Comparison of ENCODE assay signal across 19 cellular contexts in the genomic region with DNA sequence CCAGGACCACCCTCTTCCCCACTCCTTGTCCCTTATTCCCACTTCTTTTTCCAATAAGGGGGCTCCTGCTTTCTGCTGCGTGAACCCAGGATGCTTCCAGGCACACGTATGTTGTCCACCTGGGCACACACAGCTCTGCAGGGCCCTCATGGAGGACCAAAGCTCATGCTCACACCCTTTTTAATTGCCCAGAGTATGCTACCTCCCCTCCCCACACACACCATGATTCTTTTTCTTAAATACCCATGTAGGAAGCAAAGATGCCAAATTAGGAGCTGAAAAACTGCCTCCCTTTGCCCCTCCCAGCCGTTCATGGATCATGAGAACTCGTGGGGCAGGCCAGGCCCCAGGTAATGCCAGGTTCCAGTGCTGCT. TPM values are rescaled to one million over a fixed set of nuclear protein-coding genes. Genes with fewer than 3 reads are reported as not detected.
A peak's percentile ranks its signal among the peaks of the same experiment; 100 is the strongest.
DNase-seq lines count a peak whose midpoint lies in the region; ATAC-seq and TF ChIP-seq lines count a peak whose summit lies in the region.
"Had no signal": no experiment of that assay in that cellular context is flagged by ENCODE, and none has a peak within 500 bp of the region (broad histone marks: within the 10 kb centered on the region; RNA-seq: fewer than 3 reads in every experiment).

No MANE protein-coding gene starts in this region.

- no peaks in the 10 kb centered on the region for H3K9me2 ChIP-seq in SU-DHL-6 (replicated peaks; ENCODE audit: insufficient read depth, low read length)
- H3K9me2 ChIP-seq: SK-N-SH had no signal

- CTCF ChIA-PET in activated naive CD4-positive, alpha-beta T cell treated with anti-CD3 and anti-CD28 coated beads, Interleukin-2, amount 10 ng/mL, durations not matched to agents 7 days and 5 days (lab: Charles Lee): interaction anchor here (1.0 to 1.9 kb wide), 2 partner anchors 14 to 83 kb away, joined by 3 to 7 read pairs; no protein-coding TSS in a partner anchor

- H4K20me1 ChIP-seq in H9 (ENCODE audit: control insufficient read depth, insufficient read depth, insufficient read length) (no peaks in the 10 kb centered on the region), SU-DHL-6 (ENCODE audit: low read depth, low read length) (peaks cover 19% of the 10 kb centered on the region), neural progenitor cell (ENCODE audit: low read depth) (peaks cover 88% of the 10 kb centered on the region)

- H2BK5ac ChIP-seq in H9 (ENCODE audit: insufficient read length, low read length): no peak overlapping the region

- no peak overlapping the region for H2BK15ac ChIP-seq in H9 (ENCODE audit: low read depth, low read length)

- no peak overlapping the region for H4K91ac ChIP-seq in H9 (ENCODE audit: insufficient read length, low read depth, low read length)

- H3K27ac Mint-ChIP-seq in H9 (peak overlapping the region in 1 of 3 experiments; percentile 68; a peak in 1 of 7 replicates), neural progenitor cell (no peak overlapping the region)
- no peak overlapping the region for H3K27ac Mint-ChIP-seq in activated naive CD4-positive, alpha-beta T cell treated with anti-CD3 and anti-CD28 coated beads, Interleukin-2, amount 10 ng/mL, durations not matched to agents 7 days and 5 days

- H3K23ac ChIP-seq in H9 (ENCODE audit: insufficient read length, low read depth, low read length): no peak overlapping the region

- H3K4me1 Mint-ChIP-seq in H9: peaks cover 60 to 61% of the 10 kb centered on the region in 2 experiments
- H3K4me1 Mint-ChIP-seq in neural progenitor cell: peaks cover 78% of the 10 kb centered on the region
- H3K4me1 Mint-ChIP-seq in activated naive CD4-positive, alpha-beta T cell treated with anti-CD3 and anti-CD28 coated beads, Interleukin-2, amount 10 ng/mL, durations not matched to agents 7 days and 5 days: peaks cover 4% of the 10 kb centered on the region

- no peak for TF ChIP-seq CTCF in H9 (conservative IDR thresholded peaks at IDR 0.05)
- TF ChIP-seq CTCF in SU-DHL-6 (IDR thresholded peaks at IDR 0.05; ENCODE audit: insufficient read depth, low read length, poor library complexity, severe bottlenecking): no peak
- TF ChIP-seq CTCF in neural progenitor cell (IDR thresholded peaks at IDR 0.05): no peak
- TF ChIP-seq CTCF in thyroid gland (IDR thresholded peaks at IDR 0.05): no peak

- no peak overlapping the region for H4K5ac ChIP-seq in H9 (ENCODE audit: insufficient read length, low read depth, low read length)

- H2AK5ac ChIP-seq in H9 (ENCODE audit: insufficient read length, low read length): no peak overlapping the region

- H3K9me3 ChIP-seq in H9 (ENCODE audit: control insufficient read depth, low read depth, low read length): no peaks in the 10 kb centered on the region
- H3K9me3 ChIP-seq in SU-DHL-6 (ENCODE audit: insufficient read depth, low read length): no peaks in the 10 kb centered on the region
- H3K9me3 ChIP-seq in iPS-18a (ENCODE audit: control insufficient read depth, low read depth, low read length): no peaks in the 10 kb centered on the region
- no peaks in the 10 kb centered on the region for H3K9me3 ChIP-seq in neural progenitor cell (ENCODE audit: low read depth)
- H3K9me3 ChIP-seq in thyroid gland: no peaks in the 10 kb centered on the region
- H3K9me3 ChIP-seq: SK-N-SH had no signal

- H3K27me3 ChIP-seq in H9 (ENCODE audit: insufficient read depth, low read length): no peaks in the 10 kb centered on the region
- no peaks in the 10 kb centered on the region for H3K27me3 ChIP-seq in SU-DHL-6 (ENCODE audit: low read length)
- no peaks in the 10 kb centered on the region for H3K27me3 ChIP-seq in iPS-18a (ENCODE audit: control insufficient read depth, insufficient read depth, low read length)
- H3K27me3 ChIP-seq in neural progenitor cell: no peaks in the 10 kb centered on the region
- no peaks in the 10 kb centered on the region for H3K27me3 ChIP-seq in thyroid gland

- no peak overlapping the region for H3K14ac ChIP-seq in H9 (ENCODE audit: insufficient read depth, low read length)

- no CpG with 5 or more reads among the region's 4 CpGs for WGBS in H9 (ENCODE audit: extremely low coverage, insufficient read length, low lambda C conversion rate)
- WGBS in thyroid gland, 2 donors: 79 to 86% methylated on average over 4 of the region's 4 CpGs

- peaks cover 2% of the 10 kb centered on the region; the same call in 1 of the 2 replicates for H3K27me3 Mint-ChIP-seq in H9 (ENCODE audit: low read depth)
- no peaks in the 10 kb centered on the region for H3K27me3 Mint-ChIP-seq in neural progenitor cell (ENCODE audit: insufficient read depth, low read depth)
- peaks cover 49% of the 10 kb centered on the region for H3K27me3 Mint-ChIP-seq in activated naive CD4-positive, alpha-beta T cell treated with anti-CD3 and anti-CD28 coated beads, Interleukin-2, amount 10 ng/mL, durations not matched to agents 7 days and 5 days

- H3K36me3 ChIP-seq in SU-DHL-6 (ENCODE audit: low read length) (no peaks in the 10 kb centered on the region), iPS-18a (ENCODE audit: control insufficient read depth, low read depth, low read length) (peaks cover 7% of the 10 kb centered on the region), neural progenitor cell (no peaks in the 10 kb centered on the region), thyroid gland (no peaks in the 10 kb centered on the region)

- H3K9ac ChIP-seq in H9 (ENCODE audit: extremely low read depth, insufficient read length, low read length) (no peak overlapping the region), SU-DHL-6 (ENCODE audit: low read length) (no peak overlapping the region), iPS-18a (ENCODE audit: low read length) (peak overlapping the region; percentile 5), neural progenitor cell (no peak overlapping the region)
- H3K9ac ChIP-seq: SK-N-SH had no signal

- no peak for ATAC-seq in left lobe of liver
- ATAC-seq: HCT116 had no signal

- H3K23me2 ChIP-seq in H9 (ENCODE audit: insufficient read length, low read depth, low read length, poor library complexity, severe bottlenecking): peaks cover 6% of the 10 kb centered on the region

- intact Hi-C loops in thyroid gland (cut with DNase I): no loop called here

- no peaks in the 10 kb centered on the region; the same call in 1 of the 2 replicates for H3F3A ChIP-seq in SU-DHL-6 (ENCODE audit: insufficient read depth)
- peaks cover 17% of the 10 kb centered on the region for H3F3A ChIP-seq in neural progenitor cell (ENCODE audit: low read depth)

- H3K4me2 ChIP-seq in H9 (ENCODE audit: insufficient read depth, insufficient read length, low read length) (no peak overlapping the region), SU-DHL-6 (ENCODE audit: low read depth, low read length, poor library complexity, severe bottlenecking) (peak overlapping the region; percentile 14), neural progenitor cell (peak overlapping the region; percentile 97)
- H3K4me2 ChIP-seq: PC-9, SK-N-SH had no signal

- no peak overlapping the region for H2BK12ac ChIP-seq in H9 (ENCODE audit: insufficient read length, low read depth, low read length)

- no peak overlapping the region for H3K18ac ChIP-seq in H9 (ENCODE audit: insufficient read length, low read depth, low read length)

- H3K4me1 ChIP-seq in H9 (ENCODE audit: insufficient read depth, low read length): peaks cover 22% of the 10 kb centered on the region; the same call in 1 of the 2 replicates
- peaks cover 46% of the 10 kb centered on the region for H3K4me1 ChIP-seq in iPS-18a (ENCODE audit: control insufficient read depth, low read depth, low read length)
- H3K4me1 ChIP-seq in neural progenitor cell: peaks cover 63% of the 10 kb centered on the region
- H3K4me1 ChIP-seq in thyroid gland: peaks cover 14 to 19% of the 10 kb centered on the region in 2 donors

- H2AFZ ChIP-seq in H9 (ENCODE audit: low read length) (no peak overlapping the region), SU-DHL-6 (ENCODE audit: low read depth, low read length, severe bottlenecking) (no peak overlapping the region), neural progenitor cell (replicated peaks) (no peak overlapping the region)
- H2AFZ ChIP-seq: PC-9 had no signal

- H2BK120ac ChIP-seq in H9 (ENCODE audit: low read depth, low read length, poor library complexity, severe bottlenecking): no peak overlapping the region

- H3K4me3 Mint-ChIP-seq in H9: peak overlapping the region; percentile 9 to 56; a peak in 3 of 5 replicates
- H3K4me3 Mint-ChIP-seq in neural progenitor cell: no peak overlapping the region
- no peak overlapping the region for H3K4me3 Mint-ChIP-seq in activated naive CD4-positive, alpha-beta T cell treated with anti-CD3 and anti-CD28 coated beads, Interleukin-2, amount 10 ng/mL, durations not matched to agents 7 days and 5 days

- no peak for TF ChIP-seq POLR2A in thyroid gland (IDR thresholded peaks at IDR 0.05)

- no peak overlapping the region for H3K56ac ChIP-seq in H9 (ENCODE audit: insufficient read length, low read depth, low read length)

- peaks cover 7 to 39% (median 29%) of the 10 kb centered on the region in 3 experiments; a peak in 6 of 7 replicates for H3K36me3 Mint-ChIP-seq in H9 (ENCODE audit: insufficient read depth in 1 of 3, low read depth in 3 of 3)
- H3K36me3 Mint-ChIP-seq in neural progenitor cell: peaks cover 3% of the 10 kb centered on the region
- no peaks in the 10 kb centered on the region for H3K36me3 Mint-ChIP-seq in activated naive CD4-positive, alpha-beta T cell treated with anti-CD3 and anti-CD28 coated beads, Interleukin-2, amount 10 ng/mL, durations not matched to agents 7 days and 5 days

- H3K79me1 ChIP-seq in H9 (ENCODE audit: insufficient read depth, low read depth, low read length, poor library complexity, severe bottlenecking): peaks cover 12% of the 10 kb centered on the region

- H2BK20ac ChIP-seq in H9 (ENCODE audit: low read depth, low read length, poor library complexity, severe bottlenecking): no peak overlapping the region

- H4K8ac ChIP-seq in H9 (replicated peaks; ENCODE audit: insufficient read length, low read depth, low read length): no peak overlapping the region

- no peak for DNase-seq in H9
- DNase-seq in neural progenitor cell (ENCODE audit: low spot score): no peak
- no peak for DNase-seq in thyroid gland
- no peak for DNase-seq in left lobe of liver (ENCODE audit: low spot score)
- no peak for DNase-seq in activated naive CD4-positive, alpha-beta T cell treated with anti-CD3 and anti-CD28 coated beads, Interleukin-2, amount 10 ng/mL, durations not matched to agents 7 days and 5 days
- no peak for DNase-seq in NCI-H82 treated with DMSO at 0.1 percent for 48 hours (lab: John Stamatoyannopoulos, UW; ENCODE audit: unreplicated experiment)
- DNase-seq: AML-193, COR-L47, NCI-H1436, NCI-H2029, NCI-H446 treated with DMSO at 0.1 percent for 48 hours, NCI-H748 treated with DMSO at 0.1 percent for 48 hours, PC-9, Right ventricle myocardium superior, SK-N-SH had no signal

- H3K9me3 Mint-ChIP-seq in H9: no peaks in the 10 kb centered on the region
- no peaks in the 10 kb centered on the region for H3K9me3 Mint-ChIP-seq in neural progenitor cell
- no peaks in the 10 kb centered on the region for H3K9me3 Mint-ChIP-seq in activated naive CD4-positive, alpha-beta T cell treated with anti-CD3 and anti-CD28 coated beads, Interleukin-2, amount 10 ng/mL, durations not matched to agents 7 days and 5 days

- no peak overlapping the region for H3K4me3 ChIP-seq in SU-DHL-6 (ENCODE audit: insufficient read depth, low read length, poor library complexity, severe bottlenecking)
- H3K4me3 ChIP-seq in iPS-18a (ENCODE audit: low read length): no peak overlapping the region
- no peak overlapping the region for H3K4me3 ChIP-seq in neural progenitor cell
- H3K4me3 ChIP-seq in thyroid gland (replicated peaks in 1 of 3): no peak overlapping the region
- H3K4me3 ChIP-seq: PC-9 had no signal

- peaks cover 59% of the 10 kb centered on the region; the same call in 1 of the 2 replicates for H3K79me2 ChIP-seq in H9 (ENCODE audit: insufficient read depth, low read length)
- H3K79me2 ChIP-seq in SU-DHL-6 (ENCODE audit: insufficient read depth, low read length): peaks cover 56% of the 10 kb centered on the region
- peaks cover 99% of the 10 kb centered on the region for H3K79me2 ChIP-seq in neural progenitor cell (ENCODE audit: low read depth)

- no peak overlapping the region for H3T11ph ChIP-seq in H9 (ENCODE audit: low read length)

- H3K27ac ChIP-seq in H9 (ENCODE audit: insufficient read length, low read depth, low read length) (no peak overlapping the region), SU-DHL-6 (ENCODE audit: low read depth, low read length) (no peak overlapping the region), iPS-18a (ENCODE audit: low read length) (no peak overlapping the region), neural progenitor cell (no peak overlapping the region), thyroid gland (no peak overlapping the region)
- H3K27ac ChIP-seq: HL-60, PC-9 had no signal

- no peak overlapping the region for H3K4ac ChIP-seq in H9 (ENCODE audit: low read depth, low read length)

RNA-seq across cellular contexts. Expression of a gene that starts 5.1 kb away (rescaled TPM):
- total RNA-seq in H9 (2021): 113 and 121 TPM in 2 replicates
- 19.5 and 27.4 TPM in 2 replicates for total RNA-seq in neural progenitor cell (ENCODE audit: low replicate concordance)
- 1 to 10 TPM in 3 of 4 donors, under 1 TPM in 1; 0.94 to 5.3 (median 2.3) TPM for total RNA-seq in thyroid gland
- 6.5 TPM for total RNA-seq in left lobe of liver

Comparison
In these comparisons a context has a peak if more than half of its experiments do, and no peak if none do; other contexts are left out.
1. H3K4me3 Mint-ChIP-seq: peak in H9 (2 of 2); none in neural progenitor cell (single experiment) and activated naive CD4-positive, alpha-beta T cell treated with anti-CD3 and anti-CD28 coated beads, Interleukin-2, amount 10 ng/mL, durations not matched to agents 7 days and 5 days (single experiment).